Comparison of ENCODE assay signal across 19 cellular contexts in genomic region chr5:121913397-121913796, GRCh38.
"Had no signal": no experiment of that assay in that cellular context is flagged by ENCODE, and none has a peak within 500 bp of the region (broad histone marks: within the 10 kb centered on the region; RNA-seq: fewer than 3 reads in every experiment).

No MANE protein-coding gene starts in this region.

- H3K27ac Mint-ChIP-seq: activated naive CD4-positive, alpha-beta T cell treated with anti-CD3 and anti-CD28 coated beads, Interleukin-2, amount 10 ng/mL, durations not matched to agents 7 days and 5 days; memory B cell; natural killer cell treated with Interleukin-12 subunit alpha and Interleukin-12 subunit beta and Interleukin-15 and Interleukin-18, amount 100 ng/mL, for 72 hours; progenitor cell of endocrine pancreas had no signal

- H3K9me3 Mint-ChIP-seq: activated naive CD4-positive, alpha-beta T cell treated with anti-CD3 and anti-CD28 coated beads, Interleukin-2, amount 10 ng/mL, durations not matched to agents 7 days and 5 days; activated T-cell treated with anti-CD3 and anti-CD28 coated beads, Interleukin-2, amount 50 U/mL, for 4 hours; memory B cell had no signal

- H3K27me3 Mint-ChIP-seq: activated naive CD4-positive, alpha-beta T cell treated with anti-CD3 and anti-CD28 coated beads, Interleukin-2, amount 10 ng/mL, durations not matched to agents 7 days and 5 days; progenitor cell of endocrine pancreas had no signal

- H3K4me3 ChIP-seq: coronary artery, gastroesophageal sphincter, testis, uterus had no signal

- H3K36me3 Mint-ChIP-seq: activated naive CD4-positive, alpha-beta T cell treated with anti-CD3 and anti-CD28 coated beads, Interleukin-2, amount 10 ng/mL, durations not matched to agents 7 days and 5 days; memory B cell; natural killer cell treated with Interleukin-12 subunit alpha and Interleukin-12 subunit beta and Interleukin-15 and Interleukin-18, amount 100 ng/mL, for 72 hours had no signal

- H3K4me3 Mint-ChIP-seq: activated naive CD4-positive, alpha-beta T cell treated with anti-CD3 and anti-CD28 coated beads, Interleukin-2, amount 10 ng/mL, durations not matched to agents 7 days and 5 days; activated T-cell treated with anti-CD3 and anti-CD28 coated beads, Interleukin-2, amount 50 U/mL, for 4 hours; memory B cell; natural killer cell treated with Interleukin-12 subunit alpha and Interleukin-12 subunit beta and Interleukin-15 and Interleukin-18, amount 100 ng/mL, for 72 hours had no signal

- H3K4me1 Mint-ChIP-seq: activated naive CD4-positive, alpha-beta T cell treated with anti-CD3 and anti-CD28 coated beads, Interleukin-2, amount 10 ng/mL, durations not matched to agents 7 days and 5 days; memory B cell had no signal

- DNase-seq: activated CD4-positive, alpha-beta T cell treated with anti-CD3 and anti-CD28 coated beads, Interleukin-2, amount 50 U/mL, for 1 hour; activated CD4-positive, CD25-positive, alpha-beta regulatory T cell treated with anti-CD3 and anti-CD28 coated beads, Interleukin-2, amount 50 U/mL, for 72 hours; activated CD8-positive, alpha-beta memory T cell treated with anti-CD3 and anti-CD28 coated beads for 24 hours; activated CD8-positive, alpha-beta memory T cell treated with anti-CD3 and anti-CD28 coated beads, Interleukin-2, amount 50 U/mL, for 4 hours; activated naive CD4-positive, alpha-beta T cell treated with anti-CD3 and anti-CD28 coated beads, Interleukin-2, amount 10 ng/mL, durations not matched to agents 7 days and 5 days; activated T-cell treated with anti-CD3 and anti-CD28 coated beads, Interleukin-2, amount 50 U/mL, for 4 hours; amygdala; cerebellar nuclear complex; left colon; stimulated activated CD4-positive, alpha-beta T cell treated with anti-CD3 and anti-CD28 coated beads, Interleukin-2, amount 100 ng/mL, for 48 hours; stimulated activated naive CD4-positive, alpha-beta T cell; testis; trophoblast cell; uterus had no signal

- H3K4me1 ChIP-seq: gastroesophageal sphincter, testis, uterus had no signal

- H3K36me3 ChIP-seq: gastroesophageal sphincter, uterus had no signal

- ATAC-seq: activated T-cell treated with anti-CD3 and anti-CD28 coated beads, Interleukin-2, amount 50 U/mL, for 4 hours; gastroesophageal sphincter; left colon; natural killer cell treated with Interleukin-12 subunit alpha and Interleukin-12 subunit beta and Interleukin-15 and Interleukin-18, amount 100 ng/mL, for 72 hours had no signal

- H3K9me3 ChIP-seq: gastroesophageal sphincter, testis, uterus had no signal

- H3K27me3 ChIP-seq: gastroesophageal sphincter, testis, uterus had no signal
